In genomic region chr1:55654750-55655149, GRCh38 we compare ENCODE assay signal across 23 cellular contexts.
DNase-seq lines count a peak whose midpoint lies in the region; ATAC-seq and TF ChIP-seq lines count a peak whose summit lies in the region.
"Had no signal": no experiment of that assay in that cellular context is flagged by ENCODE, and none has a peak within 500 bp of the region (broad histone marks: within the 10 kb centered on the region; RNA-seq: fewer than 3 reads in every experiment).

No MANE protein-coding gene starts in this region.

- H4K20me1 ChIP-seq in GM23248 (ENCODE audit: insufficient read depth): no peaks in the 10 kb centered on the region
- H4K20me1 ChIP-seq: BLaER1 had no signal

- DNase-seq in GM23248: no peak
- no peak for DNase-seq in ascending aorta (ENCODE audit: low spot score in 2 of 2)
- DNase-seq in medulla oblongata (ENCODE audit: extremely low spot score): peak; percentile 23
- no peak for DNase-seq in thoracic aorta (ENCODE audit: low spot score)
- no peak for DNase-seq in right lobe of liver
- no peak for DNase-seq in NCI-H1694 treated with DMSO at 0.1 percent for 48 hours (lab: John Stamatoyannopoulos, UW)
- DNase-seq in DMS 273 (lab: John Stamatoyannopoulos, UW; ENCODE audit: unreplicated experiment): no peak
- DNase-seq: CD4-positive, alpha-beta T cell; COR-L47; DMS 273 treated with DMSO at 0.1 percent for 48 hours; DMS79 treated with DMSO at 0.1 percent for 48 hours; KG1; NCI-H1092; NCI-H1436; NCI-H2029; NCI-H226; NCI-H510A treated with DMSO at 0.1 percent for 48 hours; NCI-H748 treated with DMSO at 0.1 percent for 48 hours; SJCRH30 had no signal

- in situ Hi-C loops in GM23248 (cut with MboI): no loop called here

- H3K27me3 ChIP-seq in GM23248 (replicated peaks; ENCODE audit: insufficient read depth): no peaks in the 10 kb centered on the region
- H3K27me3 ChIP-seq in ascending aorta: no peaks in the 10 kb centered on the region
- H3K27me3 ChIP-seq in thoracic aorta (replicated peaks; ENCODE audit: insufficient read depth): no peaks in the 10 kb centered on the region
- no peaks in the 10 kb centered on the region for H3K27me3 ChIP-seq in right lobe of liver
- H3K27me3 ChIP-seq: BLaER1, SJCRH30 had no signal

- TF ChIP-seq POLR2A in right lobe of liver (IDR thresholded peaks at IDR 0.05): no peak

- no peaks in the 10 kb centered on the region for H3K9me2 ChIP-seq in GM23248 (ENCODE audit: insufficient read depth)

- H3K4me1 ChIP-seq in GM23248 (ENCODE audit: insufficient read depth) (no peaks in the 10 kb centered on the region), ascending aorta (peaks cover 0 to 7% of the 10 kb centered on the region in 2 donors), thoracic aorta (ENCODE audit: control insufficient read depth in 1 of 2, low read depth in 2 of 2) (peaks cover 12 to 59% of the 10 kb centered on the region in 2 donors), right lobe of liver (no peaks in the 10 kb centered on the region)
- H3K4me1 ChIP-seq: BLaER1, SJCRH30 had no signal

- peak overlapping the region; percentile 49 for H2AFZ ChIP-seq in GM23248

- H3K27ac ChIP-seq in GM23248 (no peak overlapping the region), ascending aorta (peak overlapping the region; percentile 70 to 83), thoracic aorta (peak overlapping the region; percentile 61 to 70), right lobe of liver (no peak overlapping the region)
- H3K27ac ChIP-seq: BLaER1, SJCRH30 had no signal

- H3K36me3 ChIP-seq in GM23248 (ENCODE audit: low read depth): no peaks in the 10 kb centered on the region
- no peaks in the 10 kb centered on the region for H3K36me3 ChIP-seq in ascending aorta
- no peaks in the 10 kb centered on the region for H3K36me3 ChIP-seq in thoracic aorta
- H3K36me3 ChIP-seq in right lobe of liver: no peaks in the 10 kb centered on the region
- H3K36me3 ChIP-seq: BLaER1, SJCRH30 had no signal

- no peak overlapping the region for H3K9ac ChIP-seq in GM23248
- H3K9ac ChIP-seq: BLaER1 had no signal

- TF ChIP-seq CTCF in ascending aorta (IDR thresholded peaks at IDR 0.05): no peak
- no peak for TF ChIP-seq CTCF in thoracic aorta (IDR thresholded peaks at IDR 0.05)
- no peak for TF ChIP-seq CTCF in right lobe of liver (IDR thresholded peaks at IDR 0.05)

- no peaks in the 10 kb centered on the region for H3F3A ChIP-seq in GM23248 (ENCODE audit: insufficient read depth)

- no peaks in the 10 kb centered on the region for H3K79me2 ChIP-seq in GM23248 (ENCODE audit: insufficient read depth)

- H3K4me2 ChIP-seq in GM23248 (ENCODE audit: unreplicated experiment): no peak overlapping the region
- H3K4me2 ChIP-seq: BLaER1 had no signal

- WGBS in GM23248 (ENCODE audit: low coverage in 1 of 2, low lambda C conversion rate in 2 of 2, missing lambda C conversion rate in 2 of 2), 2 experiments: 29 to 33% methylated on average over 4 of the region's 4 CpGs
- WGBS in right lobe of liver (ENCODE audit: insufficient coverage, low coverage, low lambda C conversion rate, missing lambda C conversion rate): 43% methylated on average over 4 of the region's 4 CpGs

- intact Hi-C loops in ascending aorta (cut with DNase I) (loop anchor here (2.0 to 5.0 kb wide), 2 partner anchors 18 to 227 kb away; no protein-coding TSS in a partner anchor), right lobe of liver (cut with DNase I) (no loop called here)

- ATAC-seq in thoracic aorta (ENCODE audit: insufficient number of reproducible peaks, low FRiP score, low read depth) (no peak), right lobe of liver (no peak), GM19452 (IDR thresholded peaks at IDR 0.05; ENCODE audit: unreplicated experiment) (no peak)
- ATAC-seq: HCT116, Panc1 had no signal

- H3K4me3 ChIP-seq in GM23248: no peak overlapping the region
- no peak overlapping the region for H3K4me3 ChIP-seq in ascending aorta
- no peak overlapping the region for H3K4me3 ChIP-seq in thoracic aorta
- no peak overlapping the region for H3K4me3 ChIP-seq in right lobe of liver
- H3K4me3 ChIP-seq: BLaER1, SJCRH30 had no signal

- no peaks in the 10 kb centered on the region for H3K9me3 ChIP-seq in GM23248 (ENCODE audit: low read depth)
- H3K9me3 ChIP-seq in ascending aorta: no peaks in the 10 kb centered on the region
- H3K9me3 ChIP-seq in thoracic aorta: no peaks in the 10 kb centered on the region
- no peaks in the 10 kb centered on the region for H3K9me3 ChIP-seq in right lobe of liver
- H3K9me3 ChIP-seq: BLaER1, SJCRH30 had no signal

Comparison
In these comparisons a context has a peak if more than half of its experiments do, and no peak if none do; other contexts are left out.
1. H3K27ac ChIP-seq: peak in ascending aorta (2 of 2) and thoracic aorta (2 of 2); none in GM23248 (single experiment) and right lobe of liver (0 of 3).